ENCODE assay signal across 15 cellular contexts in the genomic region with DNA sequence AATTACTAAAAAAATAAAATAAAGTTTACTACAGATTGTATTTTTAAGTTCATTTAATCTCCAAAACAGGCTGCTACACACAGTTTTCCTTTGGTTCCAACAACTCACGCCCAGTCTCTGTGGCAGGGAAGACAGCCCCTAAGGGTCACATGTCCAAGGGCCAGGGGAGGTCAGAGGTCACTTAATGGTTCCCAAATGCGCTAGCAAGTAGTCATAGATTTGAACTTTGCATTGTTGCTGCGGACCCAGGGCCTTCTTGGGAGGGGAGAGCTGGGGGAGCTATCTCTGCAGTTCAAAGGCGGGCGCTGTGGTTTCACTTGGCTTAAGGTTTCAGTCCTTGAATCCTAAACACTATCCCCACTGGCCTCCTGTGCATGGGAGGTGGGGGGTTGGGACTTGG.
DNase-seq lines count a peak whose midpoint lies in the region; ATAC-seq and TF ChIP-seq lines count a peak whose summit lies in the region.
"Had no signal": no experiment of that assay in that cellular context is flagged by ENCODE, and none has a peak within 500 bp of the region (broad histone marks: within the 10 kb centered on the region; RNA-seq: fewer than 3 reads in every experiment).

No MANE protein-coding gene starts in this region.

- H3K4me1 Mint-ChIP-seq in neural crest cell, result peaks cover 61% of the 10 kb centered on the region

- peak overlapping the region; percentile 79 for H3K4me3 Mint-ChIP-seq in neural crest cell
- H3K4me3 Mint-ChIP-seq: T-cell had no signal

- no peak for TF ChIP-seq CTCF in fibroblast of villous mesenchyme (IDR thresholded peaks at IDR 0.05; ENCODE audit: insufficient read depth, low read depth, low read length)
- TF ChIP-seq CTCF in neural crest cell (conservative IDR thresholded peaks at IDR 0.05), result no peak
- TF ChIP-seq CTCF in upper lobe of right lung (IDR thresholded peaks at IDR 0.05), result no peak

- peaks cover 16% of the 10 kb centered on the region for H3K4me1 ChIP-seq in upper lobe of right lung

- H3K27ac ChIP-seq in upper lobe of right lung, result peak overlapping the region; percentile 45

- peak overlapping the region; percentile 90 for H3K27ac Mint-ChIP-seq in neural crest cell (ENCODE audit: unreplicated experiment)
- H3K27ac Mint-ChIP-seq: T-cell had no signal

- no peaks in the 10 kb centered on the region for H3K9me3 Mint-ChIP-seq in neural crest cell
- H3K9me3 Mint-ChIP-seq: T-cell had no signal

- H3K4me3 ChIP-seq in fibroblast of villous mesenchyme (ENCODE audit: low read depth, low read length), result no peak overlapping the region
- H3K4me3 ChIP-seq in upper lobe of right lung, result no peak overlapping the region
- H3K4me3 ChIP-seq: skin epidermis, tibial artery had no signal

- H3K27me3 ChIP-seq in upper lobe of right lung, result no peaks in the 10 kb centered on the region
- H3K27me3 ChIP-seq: tibial artery had no signal

- H3K36me3 Mint-ChIP-seq in neural crest cell (ENCODE audit: low read depth), result no peaks in the 10 kb centered on the region
- H3K36me3 Mint-ChIP-seq: T-cell had no signal

- H3K9me3 ChIP-seq in upper lobe of right lung, result no peaks in the 10 kb centered on the region
- H3K9me3 ChIP-seq: tibial artery had no signal

- no peaks in the 10 kb centered on the region for H3K36me3 ChIP-seq in upper lobe of right lung
- H3K36me3 ChIP-seq: tibial artery had no signal

- no peaks in the 10 kb centered on the region for H3K27me3 Mint-ChIP-seq in neural crest cell (ENCODE audit: low read depth)

- ATAC-seq in Right ventricle myocardium inferior, result peak; percentile 17
- no peak for ATAC-seq in left ventricle myocardium superior
- no peak for ATAC-seq in upper lobe of right lung
- no peak for ATAC-seq in HG02870 (IDR thresholded peaks at IDR 0.05; ENCODE audit: unreplicated experiment)
- ATAC-seq: T-cell had no signal

- no peak for DNase-seq in Right ventricle myocardium inferior (ENCODE audit: missing footprints)
- DNase-seq in left ventricle myocardium superior, result no peak
- peak; percentile 80 for DNase-seq in fibroblast of villous mesenchyme (ENCODE audit: low read depth)
- peak; percentile 66 for DNase-seq in neural crest cell (ENCODE audit: low read depth, low spot score)
- DNase-seq in upper lobe of right lung, result no peak
- DNase-seq in NCI-H748 treated with DMSO at 0.1 percent for 48 hours (lab: John Stamatoyannopoulos, UW), result no peak
- no peak for DNase-seq in T1000 (lab: John Stamatoyannopoulos, UW)
- DNase-seq: 8988T; activated CD4-positive, alpha-beta T cell treated with anti-CD3 and anti-CD28 coated beads for 48 hours; MM.1S; NCI-H2171 treated with DMSO at 0.1 percent for 48 hours; T-cell; tibial artery had no signal

- intact Hi-C loops in Right ventricle myocardium inferior (cut with DNase I) (loop anchor here (5.0 kb wide), 1 partner anchor 72 kb away; a partner anchor contains a TSS), left ventricle myocardium superior (cut with micrococcal nuclease) (loop anchor here (5.0 kb wide), 1 partner anchor 267 kb away; no protein-coding TSS in a partner anchor), upper lobe of right lung (cut with DNase I) (no loop called here)

Comparison
In these comparisons a context has a peak if more than half of its experiments do, and no peak if none do; other contexts are left out.
1. DNase-seq: peak in fibroblast of villous mesenchyme (single experiment) and neural crest cell (single experiment); none in Right ventricle myocardium inferior (single experiment), left ventricle myocardium superior (single experiment), upper lobe of right lung (single experiment), NCI-H748 treated with DMSO at 0.1 percent for 48 hours (single experiment) and T1000 (single experiment).